9 cellular contexts compared by ENCODE assay signal in genomic region chr9:7536310-7536939, GRCh38.
A peak's percentile ranks its signal among the peaks of the same experiment; 100 is the strongest.
DNase-seq lines count a peak whose midpoint lies in the region; ATAC-seq and TF ChIP-seq lines count a peak whose summit lies in the region.
"Had no signal": no experiment of that assay in that cellular context is flagged by ENCODE, and none has a peak within 500 bp of the region (broad histone marks: within the 10 kb centered on the region; RNA-seq: fewer than 3 reads in every experiment).

No MANE protein-coding gene starts in this region.

- H3K27me3 Mint-ChIP-seq in activated CD4-positive, alpha-beta memory T cell treated with anti-CD3 and anti-CD28 coated beads, Interleukin-2, amount 10 ng/mL, durations not matched to agents 7 days and 5 days: peaks cover 10% of the 10 kb centered on the region

- H3K36me3 ChIP-seq in BE2C: no peaks in the 10 kb centered on the region
- H3K36me3 ChIP-seq: SJSA1 had no signal

- ATAC-seq in GM18505 (IDR thresholded peaks at IDR 0.05; ENCODE audit: unreplicated experiment) (peak; percentile 93), HG02763 (IDR thresholded peaks at IDR 0.05; ENCODE audit: unreplicated experiment) (peak; percentile 77), HG02970 (IDR thresholded peaks at IDR 0.05; ENCODE audit: low FRiP score, unreplicated experiment) (no peak)

- POLR2A ChIA-PET in activated CD4-positive, alpha-beta memory T cell treated with anti-CD3 and anti-CD28 coated beads, Interleukin-2, amount 10 ng/mL, durations not matched to agents 7 days and 5 days (lab: Charles Lee): no interaction called here

- CTCF ChIA-PET in activated CD4-positive, alpha-beta memory T cell treated with anti-CD3 and anti-CD28 coated beads, Interleukin-2, amount 10 ng/mL, durations not matched to agents 7 days and 5 days (lab: Charles Lee): interaction anchor here (0.7 to 0.8 kb wide), 3 partner anchors 134 to 709 kb away, joined by 4 to 5 read pairs (median 4); no protein-coding TSS in a partner anchor

- no peaks in the 10 kb centered on the region for H3K9me3 Mint-ChIP-seq in activated CD4-positive, alpha-beta memory T cell treated with anti-CD3 and anti-CD28 coated beads, Interleukin-2, amount 10 ng/mL, durations not matched to agents 7 days and 5 days

- TF ChIP-seq POLR2A in GM18505 (IDR thresholded peaks at IDR 0.05; ENCODE audit: borderline replicate concordance, extremely low read depth, insufficient read depth, insufficient read length): no peak

- H3K9me3 ChIP-seq in BE2C: no peaks in the 10 kb centered on the region
- H3K9me3 ChIP-seq: SJSA1 had no signal

- DNase-seq in BE2C (peak; percentile 64), NCI-H1105 (lab: John Stamatoyannopoulos, UW) (peak; percentile 8), globus pallidus (ENCODE audit: low spot score) (peak; percentile 48), putamen (ENCODE audit: low spot score) (peak; percentile 11)
- DNase-seq in activated CD4-positive, alpha-beta memory T cell treated with anti-CD3 and anti-CD28 coated beads, Interleukin-2, amount 10 ng/mL, durations not matched to agents 7 days and 5 days: peak; percentile 55

- H3K4me1 Mint-ChIP-seq in activated CD4-positive, alpha-beta memory T cell treated with anti-CD3 and anti-CD28 coated beads, Interleukin-2, amount 10 ng/mL, durations not matched to agents 7 days and 5 days: peaks cover 37% of the 10 kb centered on the region

- no peak overlapping the region for H3K27ac Mint-ChIP-seq in activated CD4-positive, alpha-beta memory T cell treated with anti-CD3 and anti-CD28 coated beads, Interleukin-2, amount 10 ng/mL, durations not matched to agents 7 days and 5 days

- no peaks in the 10 kb centered on the region for H3K4me1 ChIP-seq in BE2C
- H3K4me1 ChIP-seq: SJSA1 had no signal

- no peaks in the 10 kb centered on the region for H3K27me3 ChIP-seq in BE2C
- H3K27me3 ChIP-seq: SJSA1 had no signal

- H3K36me3 Mint-ChIP-seq in activated CD4-positive, alpha-beta memory T cell treated with anti-CD3 and anti-CD28 coated beads, Interleukin-2, amount 10 ng/mL, durations not matched to agents 7 days and 5 days (ENCODE audit: low read depth): no peaks in the 10 kb centered on the region

- H3K4me3 ChIP-seq in BE2C (ENCODE audit: low read depth, low read length): no peak overlapping the region
- H3K4me3 ChIP-seq: SJSA1 had no signal

- peak; percentile 77 for TF ChIP-seq CTCF in BE2C (IDR thresholded peaks at IDR 0.05; ENCODE audit: low read depth, low read length)

- no peak overlapping the region for H3K4me3 Mint-ChIP-seq in activated CD4-positive, alpha-beta memory T cell treated with anti-CD3 and anti-CD28 coated beads, Interleukin-2, amount 10 ng/mL, durations not matched to agents 7 days and 5 days

Comparison
In these comparisons a context has a peak if more than half of its experiments do, and no peak if none do; other contexts are left out.
1. DNase-seq: peak in every context shown above with its lines; median percentile 64 in BE2C; 55 in activated CD4-positive, alpha-beta memory T cell treated with anti-CD3 and anti-CD28 coated beads, Interleukin-2, amount 10 ng/mL, durations not matched to agents 7 days and 5 days; 48 in globus pallidus; 11 in putamen; 8 in NCI-H1105.